In the genomic region with DNA sequence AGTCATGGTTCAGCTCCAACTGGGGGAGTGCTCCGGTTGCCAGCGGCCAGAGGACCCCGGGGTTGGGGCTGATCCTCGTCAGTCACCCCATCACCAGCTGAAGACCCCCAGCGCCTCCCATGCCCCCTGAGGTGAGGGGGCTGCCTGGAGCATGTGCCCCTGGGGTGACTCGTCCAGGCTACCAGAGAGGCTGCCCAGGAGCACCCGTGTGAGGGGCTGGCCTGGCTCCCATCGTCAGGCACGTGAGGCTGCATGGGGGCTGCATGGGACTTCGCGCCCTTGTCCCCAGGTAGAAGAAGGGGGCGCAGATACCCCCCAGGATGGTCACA, we compare ENCODE assay signal across 19 cellular contexts. TPM values are rescaled to one million over a fixed set of nuclear protein-coding genes. Genes with fewer than 3 reads are reported as not detected.
"Had no signal": no experiment of that assay in that cellular context is flagged by ENCODE, and none has a peak within 500 bp of the region (broad histone marks: within the 10 kb centered on the region; RNA-seq: fewer than 3 reads in every experiment).

No MANE protein-coding gene starts in this region.

- H3K4me1 Mint-ChIP-seq: activated CD4-positive, alpha-beta T cell treated with anti-CD3 and anti-CD28 coated beads, Interleukin-2, amount 10 ng/mL, durations not matched to agents 24 days and 14 days; endodermal cell had no signal

- H3K4me3 ChIP-seq: heart left ventricle, lower lobe of right lung, mucosa of descending colon, ovary, suprapubic skin had no signal

- H3K27ac ChIP-seq: brain microvascular endothelial cell, lower lobe of right lung, ovary, suprapubic skin had no signal

- ATAC-seq: activated CD8-positive, alpha-beta T cell treated with anti-CD3 and anti-CD28 coated beads, Interleukin-2, amount 10 ng/mL, durations not matched to agents 7 days and 5 days; heart left ventricle; left cardiac atrium; lower lobe of right lung; sciatic nerve had no signal

- H3K36me3 ChIP-seq: brain microvascular endothelial cell, heart left ventricle, lower lobe of right lung, ovary, suprapubic skin had no signal

- H3K4me3 Mint-ChIP-seq: activated CD4-positive, alpha-beta T cell treated with anti-CD3 and anti-CD28 coated beads, Interleukin-2, amount 10 ng/mL, durations not matched to agents 24 days and 14 days; activated CD8-positive, alpha-beta T cell treated with anti-CD3 and anti-CD28 coated beads, Interleukin-2, amount 10 ng/mL, durations not matched to agents 7 days and 5 days; endodermal cell; naive thymus-derived CD4-positive, alpha-beta T cell; stimulated activated naive CD8-positive, alpha-beta T cell treated with anti-CD3 and anti-CD28 coated beads, Interleukin-15, Interleukin-2, amounts not matched to agents 100 ng/mL and 50 ng/mL, for 24 hours; type B pancreatic cell had no signal

- H3K27me3 ChIP-seq: brain microvascular endothelial cell, heart left ventricle, ovary, suprapubic skin had no signal

- H3K9me3 ChIP-seq: heart left ventricle, lower lobe of right lung, mucosa of descending colon, ovary, suprapubic skin had no signal

- H3K36me3 Mint-ChIP-seq: naive thymus-derived CD4-positive, alpha-beta T cell; type B pancreatic cell had no signal

- DNase-seq: activated CD4-positive, alpha-beta T cell treated with anti-CD3 and anti-CD28 coated beads, Interleukin-2, amount 10 ng/mL, durations not matched to agents 24 days and 14 days; activated CD4-positive, CD25-positive, alpha-beta regulatory T cell; activated CD8-positive, alpha-beta memory T cell treated with anti-CD3 and anti-CD28 coated beads, Interleukin-2, amount 50 U/mL, for 4 hours; activated CD8-positive, alpha-beta T cell treated with anti-CD3 and anti-CD28 coated beads, Interleukin-2, amount 10 ng/mL, durations not matched to agents 7 days and 5 days; activated naive CD4-positive, alpha-beta T cell; anterior cingulate cortex; brain microvascular endothelial cell; endodermal cell; heart left ventricle; left cardiac atrium; lower lobe of right lung; naive thymus-derived CD4-positive, alpha-beta T cell; ovary; T-helper 2 cell had no signal

- H3K27ac Mint-ChIP-seq: activated CD4-positive, alpha-beta T cell treated with anti-CD3 and anti-CD28 coated beads, Interleukin-2, amount 10 ng/mL, durations not matched to agents 24 days and 14 days; activated CD8-positive, alpha-beta T cell treated with anti-CD3 and anti-CD28 coated beads, Interleukin-2, amount 10 ng/mL, durations not matched to agents 7 days and 5 days; endodermal cell; naive thymus-derived CD4-positive, alpha-beta T cell; stimulated activated naive CD8-positive, alpha-beta T cell treated with anti-CD3 and anti-CD28 coated beads, Interleukin-15, Interleukin-2, amounts not matched to agents 100 ng/mL and 50 ng/mL, for 24 hours; type B pancreatic cell had no signal

- H3K27me3 Mint-ChIP-seq: activated CD4-positive, alpha-beta T cell treated with anti-CD3 and anti-CD28 coated beads, Interleukin-2, amount 10 ng/mL, durations not matched to agents 24 days and 14 days; naive thymus-derived CD4-positive, alpha-beta T cell; stimulated activated naive CD8-positive, alpha-beta T cell treated with anti-CD3 and anti-CD28 coated beads, Interleukin-15, Interleukin-2, amounts not matched to agents 100 ng/mL and 50 ng/mL, for 24 hours; type B pancreatic cell had no signal

- H3K9me3 Mint-ChIP-seq: activated CD4-positive, alpha-beta T cell treated with anti-CD3 and anti-CD28 coated beads, Interleukin-2, amount 10 ng/mL, durations not matched to agents 24 days and 14 days; endodermal cell; naive thymus-derived CD4-positive, alpha-beta T cell; stimulated activated naive CD8-positive, alpha-beta T cell treated with anti-CD3 and anti-CD28 coated beads, Interleukin-15, Interleukin-2, amounts not matched to agents 100 ng/mL and 50 ng/mL, for 24 hours; type B pancreatic cell had no signal

RNA-seq across cellular contexts. Expression of a gene that starts 46.4 kb away (rescaled TPM):
- polyA plus RNA-seq: naive thymus-derived CD4-positive, alpha-beta T cell had no signal
